Comparison of ENCODE assay signal across 22 cellular contexts in genomic region chr12:69406217-69406616, GRCh38. TPM values are rescaled to one million over a fixed set of nuclear protein-coding genes. Genes with fewer than 3 reads are reported as not detected.
DNase-seq lines count a peak whose midpoint lies in the region; ATAC-seq, FAIRE-seq and TF ChIP-seq lines count a peak whose summit lies in the region.
"Had no signal": no experiment of that assay in that cellular context is flagged by ENCODE, and none has a peak within 500 bp of the region (broad histone marks: within the 10 kb centered on the region; RNA-seq: fewer than 3 reads in every experiment).

No MANE protein-coding gene starts in this region.

- H2BK12ac ChIP-seq in trophoblast cell (ENCODE audit: low read length) = peak overlapping the region; percentile 27

- BruUV-seq in PC-9 (replicated peaks; lab: Mats Ljungman, UMichigan) = no TSS peak

- peaks cover 16% of the 10 kb centered on the region for H3F3A ChIP-seq in PC-9 (ENCODE audit: insufficient read depth, low read depth)

- H3K14ac ChIP-seq in trophoblast cell (ENCODE audit: low read length) = no peak overlapping the region

- no peak for TF ChIP-seq RAD21 in A549 (conservative IDR thresholded peaks at IDR 0.05 in 1 of 2, IDR thresholded peaks at IDR 0.05 in 1 of 2)

- no peaks in the 10 kb centered on the region for H3K79me2 ChIP-seq in PC-9 (ENCODE audit: low read depth)
- no peaks in the 10 kb centered on the region for H3K79me2 ChIP-seq in trophoblast cell (ENCODE audit: control insufficient read depth, insufficient read depth, low read length, poor library complexity)

- H3K9me3 ChIP-seq in A549 = peaks cover 8% of the 10 kb centered on the region; the same call in 1 of the 3 replicates
- no peaks in the 10 kb centered on the region for H3K9me3 ChIP-seq in PC-9 (ENCODE audit: insufficient read depth, low read depth)
- H3K9me3 ChIP-seq in trophoblast cell (ENCODE audit: insufficient read depth, low read depth, low read length) = no peaks in the 10 kb centered on the region
- H3K9me3 ChIP-seq: BE2C had no signal

- intact Hi-C loops in PC-9 (cut with micrococcal nuclease; ENCODE audit: unreplicated experiment) = loop anchor here (5.0 kb wide), 1 partner anchor 181 kb away; the partner anchor contains the start of gene CCT2

- no peak overlapping the region for H3K18ac ChIP-seq in trophoblast cell (ENCODE audit: low read length)

- H3K4ac ChIP-seq in trophoblast cell (ENCODE audit: low read depth, low read length) = no peak overlapping the region

- POLR2A ChIA-PET in A549 (lab: Yijun Ruan, JAX) (no interaction called here), PC-9 (lab: Charles Lee; ENCODE audit: unreplicated experiment) (interaction anchor here (0.7 kb wide), 1 partner anchor 91 kb away, joined by 3 read pairs; no protein-coding TSS in a partner anchor)

- no peak overlapping the region for H4K12ac ChIP-seq in trophoblast cell (ENCODE audit: low read depth, low read length)

- H3K4me2 ChIP-seq in A549 = peak overlapping the region; percentile 78
- peak overlapping the region; percentile 60 for H3K4me2 ChIP-seq in PC-9
- H3K4me2 ChIP-seq in trophoblast cell (ENCODE audit: low read length) = no peak overlapping the region

- 71% methylated on average over 2 of the region's 2 CpGs for WGBS in A549 (ENCODE audit: missing lambda C conversion rate)
- WGBS in trophoblast cell (ENCODE audit: extremely low coverage, insufficient coverage, insufficient read length) = no CpG with 5 or more reads among the region's 2 CpGs

- H4K20me1 ChIP-seq in PC-9 (ENCODE audit: insufficient read depth) = no peaks in the 10 kb centered on the region

- ATAC-seq in A549 (no peak), GM18502 (IDR thresholded peaks at IDR 0.05; ENCODE audit: poor library complexity, unreplicated experiment) (no peak), GM21717 (IDR thresholded peaks at IDR 0.05; ENCODE audit: unreplicated experiment) (no peak)

- no peak overlapping the region for H2AK5ac ChIP-seq in trophoblast cell (ENCODE audit: low read length)

- peaks cover 13% of the 10 kb centered on the region for H3K79me1 ChIP-seq in trophoblast cell (ENCODE audit: low read length)

- H3K9me2 ChIP-seq in PC-9 (ENCODE audit: insufficient read depth) = no peaks in the 10 kb centered on the region

- no peak overlapping the region for H4K8ac ChIP-seq in trophoblast cell (ENCODE audit: low read depth, low read length)

- H3K27me3 ChIP-seq in PC-9 (ENCODE audit: insufficient read depth, low read depth) (no peaks in the 10 kb centered on the region), trophoblast cell (ENCODE audit: insufficient read depth, low read length) (no peaks in the 10 kb centered on the region)
- H3K27me3 ChIP-seq: BE2C had no signal

- TF ChIP-seq EP300 in A549 (IDR thresholded peaks at IDR 0.05) = no peak

- H2BK5ac ChIP-seq in trophoblast cell (ENCODE audit: low read depth, low read length, poor library complexity) = no peak overlapping the region

- DNase-seq in A549 (ENCODE audit: low read depth in 1 of 2, low spot score in 1 of 2) (no peak), PC-9 (no peak), glomerular visceral epithelial cell (ENCODE audit: extremely low spot score) (peak; percentile 27), trophoblast cell (no peak), Kasumi-1 (lab: John Stamatoyannopoulos, UW) (no peak), erythroblast (lab: John Stamatoyannopoulos, UW) (no peak)
- DNase-seq: 8988T; CD4-positive, CD25-positive, alpha-beta regulatory T cell; COR-L47; GF-D8; KG1; MV-4-11; NCI-H1694 treated with DMSO at 0.1 percent for 48 hours; NCI-H510A; NCI-H748 treated with DMSO at 0.1 percent for 48 hours; SHP77 treated with DMSO at 0.1 percent for 48 hours had no signal

- H2AFZ ChIP-seq in PC-9 = no peak overlapping the region
- H2AFZ ChIP-seq in trophoblast cell (ENCODE audit: insufficient read depth, low read length, poor library complexity) = no peak overlapping the region

- H3K36me3 ChIP-seq in PC-9 (ENCODE audit: low read depth) (no peaks in the 10 kb centered on the region), trophoblast cell (ENCODE audit: control insufficient read depth in 1 of 2, insufficient read depth in 2 of 2, low read length in 2 of 2) (no peaks in the 10 kb centered on the region)

- TF ChIP-seq CTCF in A549 (IDR thresholded peaks at IDR 0.05) = no peak
- TF ChIP-seq CTCF in PC-9 (conservative IDR thresholded peaks at IDR 0.05) = no peak

- H2BK120ac ChIP-seq in trophoblast cell (ENCODE audit: insufficient read depth, low read length, poor library complexity) = no peak overlapping the region

- H3K4me3 ChIP-seq in A549 (no peak overlapping the region; the same call in 2 of the 3 replicates), PC-9 (no peak overlapping the region), trophoblast cell (ENCODE audit: low read depth, low read length) (no peak overlapping the region)

- peak overlapping the region; percentile 70 for H4K91ac ChIP-seq in trophoblast cell (ENCODE audit: low read depth, low read length)

- H3K9ac ChIP-seq in trophoblast cell (ENCODE audit: low read length) = no peak overlapping the region

- H3K4me1 ChIP-seq in A549 = peaks cover 30% of the 10 kb centered on the region
- H3K4me1 ChIP-seq in PC-9 (replicated peaks; ENCODE audit: insufficient read depth) = peaks cover 19% of the 10 kb centered on the region
- peaks cover 3 to 7% of the 10 kb centered on the region in 2 experiments for H3K4me1 ChIP-seq in trophoblast cell (ENCODE audit: control insufficient read depth in 1 of 2, insufficient read depth in 2 of 2, low read length in 2 of 2)
- H3K4me1 ChIP-seq: BE2C had no signal

- CTCF ChIA-PET in A549 (lab: Yijun Ruan, JAX) = interaction anchor here (1.5 kb wide), 1 partner anchor 16 kb away, joined by 3 read pairs; no protein-coding TSS in a partner anchor
- CTCF ChIA-PET in PC-9 (lab: Charles Lee) = no interaction called here

- H3K27ac ChIP-seq in A549 (peak overlapping the region; percentile 93 to 99), PC-9 (no peak overlapping the region; the same call in 1 of the 2 replicates), trophoblast cell (ENCODE audit: low read depth, low read length) (no peak overlapping the region)

- H3K23ac ChIP-seq in trophoblast cell (ENCODE audit: low read length) = no peak overlapping the region

- FAIRE-seq in A549 (lab: Jason Lieb, UNC) = peak; percentile 32
- FAIRE-seq: GM19239, HepG2 had no signal

- TF ChIP-seq POLR2A in A549 (IDR thresholded peaks at IDR 0.05; ENCODE audit: low read length) (no peak), erythroblast (IDR thresholded peaks at IDR 0.05; ENCODE audit: low read length) (no peak)

TF ChIP-seq in A549, 52 proteins besides CTCF, POLR2A, EP300 and RAD21 (continues in another document):
- TF ChIP-seq MAX (IDR thresholded peaks at IDR 0.05) (no peak), HOXB13 (CRISPR knock-in tag; IDR thresholded peaks at IDR 0.05; ENCODE audit: low read depth) (no peak), HOXA7 (CRISPR knock-in tag; IDR thresholded peaks at IDR 0.05) (no peak), ESRRA (IDR thresholded peaks at IDR 0.05; ENCODE audit: borderline replicate concordance, low read length) (no peak), EHF (CRISPR knock-in tag; IDR thresholded peaks at IDR 0.05) (no peak), E2F6 (IDR thresholded peaks at IDR 0.05; ENCODE audit: borderline replicate concordance, low read depth) (no peak), ZC3H11A (IDR thresholded peaks at IDR 0.05) (no peak), NFE2L2 (conservative IDR thresholded peaks at IDR 0.05; ENCODE audit: low read length) (no peak), MAFK (IDR thresholded peaks at IDR 0.05; ENCODE audit: partially characterized antibody) (no peak), MYC (IDR thresholded peaks at IDR 0.05; ENCODE audit: borderline replicate concordance, low read length) (no peak), BCL3 (IDR thresholded peaks at IDR 0.05) (no peak), RCOR1 (IDR thresholded peaks at IDR 0.05; ENCODE audit: low read depth, low read length) (no peak), PHF8 (IDR thresholded peaks at IDR 0.05; ENCODE audit: borderline replicate concordance, low read depth) (no peak)

RNA-seq across cellular contexts. Expression of gene YEATS4, which starts 46.7 kb away (rescaled TPM):
- polyA plus RNA-seq in A549 (2011; rRNA removed) (43.4 and 70.1 TPM in 2 replicates), A549 (2017; fragmentation: RNase III; extraction: RNeasy Plus Mini Kit Qiagen cat#74134 plus additional on column Dnase treatment) (40.6 to 42.2 TPM (median 41.7 TPM) in 3 replicates)
- polyA plus RNA-seq in A549 (2012; cell fraction: cytosol; rRNA removed) = 40.0 and 44.4 TPM in 2 replicates
- 41.4 and 92.6 TPM in 2 replicates for polyA plus RNA-seq in A549 (2012; cell fraction: nucleus; rRNA removed)
- 9.3 and 12.9 TPM in 2 replicates for polyA minus RNA-seq in A549 (2011; rRNA and poly(A)+ RNA removed)
- total RNA-seq in PC-9 (2021) = 23.5 and 30.5 TPM in 2 replicates
- 13.2 and 13.5 TPM in 2 replicates for polyA plus RNA-seq in trophoblast cell (2013)

RNA-seq across cellular contexts. Expression of gene LYZ, which starts 58.0 kb away (rescaled TPM):
- polyA plus RNA-seq in A549 (2011; rRNA removed) (0.12 TPM in 2 replicates), A549 (2017; fragmentation: RNase III; extraction: RNeasy Plus Mini Kit Qiagen cat#74134 plus additional on column Dnase treatment) (not detected in 3 replicates)
- not detected in 2 replicates for polyA plus RNA-seq in A549 (2012; cell fraction: cytosol; rRNA removed)
- not detected in 2 replicates for polyA plus RNA-seq in A549 (2012; cell fraction: nucleus; rRNA removed)
- polyA minus RNA-seq in A549 (2011; rRNA and poly(A)+ RNA removed) = 1.1 TPM in 1 of 2 replicates, not detected in the other
- total RNA-seq in PC-9 (2021) = not detected in 2 replicates
- 0.04 and 0.10 TPM in 2 replicates for polyA plus RNA-seq in trophoblast cell (2013)
- total RNA-seq: H4 had no signal

Comparison
In these comparisons a context has a peak if more than half of its experiments do, and no peak if none do; other contexts are left out.
1. H3K27ac ChIP-seq: peak in A549 (2 of 2); none in PC-9 (single experiment) and trophoblast cell (single experiment).